ENCODE assay signal across 26 cellular contexts in the genomic region with DNA sequence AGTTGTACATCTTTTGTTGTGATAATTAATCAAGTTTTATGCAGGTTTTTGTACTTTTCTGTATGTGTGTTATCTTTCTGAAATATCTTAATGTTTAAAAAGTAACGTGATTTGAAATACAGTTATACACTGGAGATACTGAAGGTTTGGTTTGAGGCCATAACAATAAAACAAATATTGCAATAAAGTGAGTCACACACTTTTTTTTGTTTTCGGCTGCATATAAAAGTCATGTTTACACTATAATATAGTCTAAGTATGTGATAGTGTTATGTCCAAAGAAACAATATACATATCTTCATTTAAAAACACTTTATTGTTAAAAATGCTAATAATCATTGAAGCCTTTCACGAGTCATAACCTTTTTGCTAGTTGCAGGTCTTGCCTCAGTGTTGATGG.
"Had no signal": no experiment of that assay in that cellular context is flagged by ENCODE, and none has a peak within 500 bp of the region (broad histone marks: within the 10 kb centered on the region; RNA-seq: fewer than 3 reads in every experiment).

No MANE protein-coding gene starts in this region.

- DNase-seq: stimulated activated CD4-positive, alpha-beta T cell treated with anti-CD3 and anti-CD28 coated beads, Interleukin-2, amount 100 ng/mL, for 48 hours; stimulated activated CD4-positive, alpha-beta T cell treated with anti-CD3 and anti-CD28 coated beads, Interleukin-4, amount 100 ng/mL, for 1 hour; stimulated activated CD4-positive, alpha-beta T cell treated with anti-CD3 and anti-CD28 coated beads, Interleukin-4, amount 100 ng/mL, for 24 hours; stimulated activated CD4-positive, alpha-beta T cell treated with anti-CD3 and anti-CD28 coated beads, Interleukin-4, amount 100 ng/mL, for 4 hours; stimulated activated CD8-positive, alpha-beta memory T cell treated with anti-CD3 and anti-CD28 coated beads, Interleukin-4, amount 100 ng/mL, for 48 hours; stimulated activated naive B cell treated with anti-CD40 and anti-IgM and Interleukin-4, amounts not matched to agents 10 μg/mL and 1 μg/mL and 100 μg/mL, for 72 hours; stimulated activated naive CD4-positive, alpha-beta T cell; stimulated activated naive CD4-positive, alpha-beta T cell treated with Interleukin-2 at 50 U/mL for 16 hours; stimulated activated naive CD8-positive, alpha-beta T cell treated with anti-CD3 and anti-CD28 coated beads, Interleukin-15, amount 100 ng/mL, for 72 hours; stimulated activated naive CD8-positive, alpha-beta T cell treated with anti-CD3 and anti-CD28 coated beads, Interleukin-15, Interleukin-2, amounts not matched to agents 100 U/mL and 50 U/mL, for 24 hours; stomach; substantia nigra; testis; thyroid gland; tibial artery; transverse colon; trophoblast cell; upper lobe of left lung; upper lobe of right lung; uterus had no signal

- H3K27me3 ChIP-seq: stomach, suprapubic skin, testis, thyroid gland, tibial artery, tibial nerve, transverse colon, upper lobe of left lung, upper lobe of right lung, uterus, vagina had no signal

- H3K4me3 ChIP-seq: stomach, suprapubic skin, testis, thoracic aorta, thyroid gland, tibial artery, tibial nerve, transverse colon, upper lobe of left lung, upper lobe of right lung, uterus, vagina had no signal

- H3K9me3 ChIP-seq: stomach, suprapubic skin, testis, thoracic aorta, thyroid gland, tibial artery, transverse colon, upper lobe of left lung, upper lobe of right lung, uterus, vagina had no signal

- ATAC-seq: stimulated activated effector memory CD8-positive, alpha-beta T cell treated with anti-CD3 and anti-CD28 coated beads, Interleukin-12 subunit alpha, Interleukin-12 subunit beta, amount 100 ng/mL, for 72 hours; stimulated activated memory B cell treated with anti-CD40 and anti-IgM and Interleukin-4, amounts not matched to agents 10 μg/mL and 1 μg/mL and 100 μg/mL, for 72 hours; stimulated activated naive B cell treated with anti-CD40 and anti-IgM and Interleukin-4, amounts not matched to agents 10 μg/mL and 1 μg/mL and 100 μg/mL, for 72 hours; stimulated activated naive CD8-positive, alpha-beta T cell treated with anti-CD3 and anti-CD28 coated beads, Interleukin-15, amount 100 ng/mL, for 72 hours; stimulated activated naive CD8-positive, alpha-beta T cell treated with anti-CD3 and anti-CD28 coated beads, Interleukin-15, Interleukin-2, amounts not matched to agents 100 U/mL and 50 U/mL, for 24 hours; upper lobe of right lung had no signal

- H3K36me3 ChIP-seq: stomach, suprapubic skin, thoracic aorta, thyroid gland, tibial artery, tibial nerve, transverse colon, upper lobe of left lung, upper lobe of right lung, uterus, vagina had no signal

- H3K4me1 ChIP-seq: stomach, suprapubic skin, testis, thyroid gland, tibial artery, tibial nerve, transverse colon, upper lobe of right lung, uterus, vagina had no signal

- H3K27ac ChIP-seq: stomach, suprapubic skin, testis, thoracic aorta, thyroid gland, tibial artery, tibial nerve, transverse colon, upper lobe of left lung, upper lobe of right lung, uterus, vagina had no signal
